27 cellular contexts compared by ENCODE assay signal in the genomic region with DNA sequence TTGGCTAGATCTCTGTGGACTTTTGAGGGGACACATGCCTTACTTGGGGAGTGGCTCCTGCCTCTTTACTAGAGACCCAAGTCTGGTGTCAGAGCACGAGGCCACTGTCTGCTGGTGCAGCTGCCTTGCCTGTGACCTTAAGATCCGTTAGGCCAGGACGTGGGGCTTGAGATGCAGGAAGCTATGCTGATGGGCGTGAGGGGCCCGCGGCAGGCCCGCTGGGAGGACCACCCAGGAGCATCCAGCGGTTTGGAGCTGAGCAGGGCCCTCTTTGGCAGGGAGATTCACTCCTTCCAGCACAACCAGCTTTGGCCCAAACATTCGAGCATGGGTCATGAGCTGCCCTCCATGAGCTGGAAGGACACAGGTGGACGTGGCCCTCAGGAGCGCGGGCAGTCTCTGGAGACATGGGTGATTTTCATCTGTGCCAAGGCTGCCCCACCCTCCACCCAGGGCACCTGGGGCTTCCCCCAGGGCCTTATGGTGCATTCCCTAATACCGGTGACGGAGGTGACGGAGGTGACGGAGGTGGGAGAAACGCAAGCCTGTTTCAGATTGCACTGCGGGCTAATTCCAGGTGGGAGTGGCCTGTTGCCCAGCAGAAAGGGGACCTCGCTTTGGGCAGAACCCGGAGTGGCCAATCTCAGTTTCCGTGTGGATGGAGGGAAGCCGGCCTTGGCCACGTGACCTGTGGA. TPM values are rescaled to one million over a fixed set of nuclear protein-coding genes. Genes with fewer than 3 reads are reported as not detected.
"Had no signal": no experiment of that assay in that cellular context is flagged by ENCODE, and none has a peak within 500 bp of the region (broad histone marks: within the 10 kb centered on the region; RNA-seq: fewer than 3 reads in every experiment).

No MANE protein-coding gene starts in this region.

- H3K9me3 ChIP-seq: breast epithelium, gastroesophageal sphincter, upper lobe of left lung, vagina had no signal

- H3K27me3 Mint-ChIP-seq: activated CD8-positive, alpha-beta T cell treated with anti-CD3 and anti-CD28 coated beads for 36 hours; naive thymus-derived CD8-positive, alpha-beta T cell; stimulated activated naive CD8-positive, alpha-beta T cell treated with anti-CD3 and anti-CD28 coated beads, Interleukin-15, amount 100 ng/mL, for 72 hours; T-helper 17 cell had no signal

- H3K27ac Mint-ChIP-seq: activated CD8-positive, alpha-beta T cell treated with anti-CD3 and anti-CD28 coated beads for 36 hours; activated T-helper 2 cell treated with anti-CD3 and anti-CD28 coated beads, Interferon-gamma antibody, Interleukin-2, Interleukin-4, amounts not matched to agents 10 μg/mL and 5 μg/mL and 100 μg/mL, durations not matched to agents 14 hours and 24 hours and 36 hours; T-helper 17 cell had no signal

- H3K27ac ChIP-seq: breast epithelium, gastroesophageal sphincter, skin epidermis, upper lobe of left lung, vagina had no signal

- FAIRE-seq: endothelial cell of umbilical vein, keratinocyte had no signal

- H3K36me3 ChIP-seq: breast epithelium, vagina had no signal

- H3K36me3 Mint-ChIP-seq: activated naive CD4-positive, alpha-beta T cell treated with anti-CD3 and anti-CD28 coated beads, Interleukin-2, amount 50 U/mL, for 72 hours had no signal

- DNase-seq: activated CD4-positive, alpha-beta T cell treated with anti-CD3 and anti-CD28 coated beads, Interleukin-2, amount 50 U/mL, for 1 hour; activated CD4-positive, CD25-positive, alpha-beta regulatory T cell treated with anti-CD3 and anti-CD28 coated beads, Interleukin-2, amount 50 U/mL, for 72 hours; activated CD8-positive, alpha-beta T cell treated with anti-CD3 and anti-CD28 coated beads for 36 hours; activated naive CD4-positive, alpha-beta T cell; activated T-cell treated with anti-CD3 and anti-CD28 coated beads, Interleukin-2, amount 50 U/mL, for 48 hours; central memory CD4-positive, alpha-beta T cell; head of caudate nucleus; hippocampal formation; left colon; naive thymus-derived CD8-positive, alpha-beta T cell; stimulated activated CD4-positive, alpha-beta T cell treated with anti-CD3 and anti-CD28 coated beads, Interleukin-12 subunit alpha, Interleukin-12 subunit beta, amount 100 ng/mL, for 4 hours; stimulated activated CD4-positive, alpha-beta T cell treated with anti-CD3 and anti-CD28 coated beads, Interleukin-4, amount 100 ng/mL, for 1 hour; stimulated activated naive CD8-positive, alpha-beta T cell treated with anti-CD3 and anti-CD28 coated beads, Interleukin-15, amount 100 ng/mL, for 72 hours; substantia nigra; T-helper 17 cell; T1000; upper lobe of left lung had no signal

- H3K27me3 ChIP-seq: breast epithelium, gastroesophageal sphincter, upper lobe of left lung, vagina had no signal

- H3K4me3 ChIP-seq: breast epithelium, gastroesophageal sphincter, skin epidermis, upper lobe of left lung, vagina had no signal

- H3K9me3 Mint-ChIP-seq: activated CD8-positive, alpha-beta T cell treated with anti-CD3 and anti-CD28 coated beads for 36 hours; activated naive CD4-positive, alpha-beta T cell treated with anti-CD3 and anti-CD28 coated beads, Interleukin-2, amount 50 U/mL, for 72 hours; activated T-helper 2 cell treated with anti-CD3 and anti-CD28 coated beads, Interferon-gamma antibody, Interleukin-2, Interleukin-4, amounts not matched to agents 10 μg/mL and 5 μg/mL and 100 μg/mL, durations not matched to agents 14 hours and 24 hours and 36 hours; naive thymus-derived CD8-positive, alpha-beta T cell; neural crest cell; stimulated activated naive CD8-positive, alpha-beta T cell treated with anti-CD3 and anti-CD28 coated beads, Interleukin-15, amount 100 ng/mL, for 72 hours had no signal

- ATAC-seq: activated CD8-positive, alpha-beta T cell treated with anti-CD3 and anti-CD28 coated beads for 36 hours; gastroesophageal sphincter; left colon; naive thymus-derived CD8-positive, alpha-beta T cell; right cardiac atrium; stimulated activated naive CD8-positive, alpha-beta T cell treated with anti-CD3 and anti-CD28 coated beads, Interleukin-15, amount 100 ng/mL, for 72 hours; T-helper 17 cell had no signal

- H3K4me3 Mint-ChIP-seq: activated CD8-positive, alpha-beta T cell treated with anti-CD3 and anti-CD28 coated beads for 36 hours; naive thymus-derived CD8-positive, alpha-beta T cell; neural crest cell; stimulated activated naive CD8-positive, alpha-beta T cell treated with anti-CD3 and anti-CD28 coated beads, Interleukin-15, amount 100 ng/mL, for 72 hours; T-helper 17 cell had no signal

RNA-seq across cellular contexts. Expression of a gene that starts 56.9 kb away (rescaled TPM):
- total RNA-seq: activated naive CD4-positive, alpha-beta T cell treated with anti-CD3 and anti-CD28 coated beads, Interleukin-2, amount 50 U/mL, for 72 hours; activated T-helper 2 cell treated with anti-CD3 and anti-CD28 coated beads, Interferon-gamma antibody, Interleukin-2, Interleukin-4, amounts not matched to agents 10 μg/mL and 5 μg/mL and 100 μg/mL, durations not matched to agents 14 hours and 24 hours and 36 hours; naive thymus-derived CD8-positive, alpha-beta T cell had no signal
- polyA plus RNA-seq: naive thymus-derived CD8-positive, alpha-beta T cell had no signal
